In genomic region chr20:63344616-63345327, GRCh38 we compare ENCODE assay signal across 28 cellular contexts. TPM values are rescaled to one million over a fixed set of nuclear protein-coding genes. Genes with fewer than 3 reads are reported as not detected.
DNase-seq lines count a peak whose midpoint lies in the region; ATAC-seq and TF ChIP-seq lines count a peak whose summit lies in the region.
"Had no signal": no experiment of that assay in that cellular context is flagged by ENCODE, and none has a peak within 500 bp of the region (broad histone marks: within the 10 kb centered on the region; RNA-seq: fewer than 3 reads in every experiment).

No MANE protein-coding gene starts in this region.

- H3K27ac ChIP-seq in BLaER1 treated with 17β-estradiol and CSF1 and Interleukin-3, amounts not matched to agents 10 nM and 100 nM = no peak overlapping the region
- H3K27ac ChIP-seq in heart right ventricle (peak overlapping the region in 1 of 10 donors; percentile 16), psoas muscle (no peak overlapping the region)
- H3K27ac ChIP-seq: pancreas, right lobe of liver had no signal

- no peaks in the 10 kb centered on the region for H3K9me3 ChIP-seq in BLaER1 treated with 17β-estradiol and CSF1 and Interleukin-3, amounts not matched to agents 10 nM and 100 nM (replicated peaks in 1 of 11)
- H3K9me3 ChIP-seq in heart right ventricle (peaks cover 0 to 8% (median 0%) of the 10 kb centered on the region in 11 donors), psoas muscle (no peaks in the 10 kb centered on the region)
- H3K9me3 ChIP-seq: pancreas, right lobe of liver had no signal

- intact Hi-C loops in heart right ventricle (cut with DNase I) (no loop called here), psoas muscle (cut with DNase I) (no loop called here)

- H3K36me3 ChIP-seq in BLaER1 treated with 17β-estradiol and CSF1 and Interleukin-3, amounts not matched to agents 10 nM and 100 nM = no peaks in the 10 kb centered on the region
- no peaks in the 10 kb centered on the region for H3K36me3 ChIP-seq in heart right ventricle
- no peaks in the 10 kb centered on the region for H3K36me3 ChIP-seq in psoas muscle (ENCODE audit: insufficient read depth in 1 of 2, low read depth in 1 of 2)
- H3K36me3 ChIP-seq: pancreas, right lobe of liver had no signal

- H3K4me1 ChIP-seq in BLaER1 treated with 17β-estradiol and CSF1 and Interleukin-3, amounts not matched to agents 10 nM and 100 nM = peaks cover 0 to 23% (median 19%) of the 10 kb centered on the region in 10 experiments; a peak in 17 of 20 replicates
- H3K4me1 ChIP-seq in heart right ventricle (peaks cover 11 to 31% (median 18%) of the 10 kb centered on the region in 9 donors), psoas muscle (no peaks in the 10 kb centered on the region)
- H3K4me1 ChIP-seq: pancreas, right lobe of liver had no signal

- TF ChIP-seq CTCF in heart right ventricle (IDR thresholded peaks at IDR 0.05) (no peak), psoas muscle (IDR thresholded peaks at IDR 0.05) (no peak)

- WGBS in heart right ventricle, 2 donors = 51 to 62% methylated on average over 21 of the region's 21 CpGs
- WGBS in psoas muscle, 3 donors = 17 to 35% (median 21%) methylated on average over 19 to 21 of the region's 21 CpGs

- H3K4me2 ChIP-seq in BLaER1 treated with 17β-estradiol and CSF1 and Interleukin-3, amounts not matched to agents 10 nM and 100 nM = peak overlapping the region in 9 of 11 experiments; percentile 33 to 82 (median 67); a peak in 17 of 22 replicates

- no peak overlapping the region; a peak in 1 of 22 replicates for H3K9ac ChIP-seq in BLaER1 treated with 17β-estradiol and CSF1 and Interleukin-3, amounts not matched to agents 10 nM and 100 nM

- ATAC-seq in heart right ventricle (peak; percentile 69 to 89 (median 84)), psoas muscle (peak in 3 of 4 donors; percentile 40 to 47 (median 46)), HG02571 (IDR thresholded peaks at IDR 0.05; ENCODE audit: unreplicated experiment) (no peak), GM18858 (IDR thresholded peaks at IDR 0.05; ENCODE audit: unreplicated experiment) (no peak)
- ATAC-seq: HCT116, natural killer cell had no signal

- peaks cover 0 to 18% (median 0%) of the 10 kb centered on the region in 11 experiments; a peak in 4 of 22 replicates for H4K20me1 ChIP-seq in BLaER1 treated with 17β-estradiol and CSF1 and Interleukin-3, amounts not matched to agents 10 nM and 100 nM

- DNase-seq in dedifferentiated amniotic fluid mesenchymal stem cell (ENCODE audit: extremely low spot score) (peak; percentile 35), heart right ventricle (peak; percentile 60 to 68), psoas muscle (peak in 1 of 2 donors; percentile 54), NCI-H2196 treated with DMSO at 0.1 percent for 48 hours (lab: John Stamatoyannopoulos, UW; ENCODE audit: unreplicated experiment) (no peak), NCI-H1105 (lab: John Stamatoyannopoulos, UW) (no peak)
- DNase-seq: activated B cell treated with CpG ODN at 0.5 μM for 24 hours; activated CD4-positive, alpha-beta memory T cell treated with anti-CD3 and anti-CD28 coated beads for 36 hours; amniotic stem cell; CD4-positive, CD25-positive, alpha-beta regulatory T cell; KBM-7; mesendoderm; natural killer cell; NCI-H1694; NCI-H2171; NCI-H526 treated with DMSO at 0.1 percent for 48 hours; RPMI8226; T-helper 9 cell had no signal

- no peak overlapping the region for H3K4me3 ChIP-seq in BLaER1 treated with 17β-estradiol and CSF1 and Interleukin-3, amounts not matched to agents 10 nM and 100 nM
- H3K4me3 ChIP-seq in heart right ventricle (no peak overlapping the region), psoas muscle (no peak overlapping the region)
- H3K4me3 ChIP-seq: pancreas, right lobe of liver had no signal

- peaks cover 0 to 18% (median 0%) of the 10 kb centered on the region in 11 experiments; a peak in 7 of 22 replicates for H3K27me3 ChIP-seq in BLaER1 treated with 17β-estradiol and CSF1 and Interleukin-3, amounts not matched to agents 10 nM and 100 nM
- peaks cover 0 to 41% (median 22%) of the 10 kb centered on the region in 7 donors for H3K27me3 ChIP-seq in heart right ventricle
- peaks cover 0 to 79% (median 24%) of the 10 kb centered on the region in 3 donors for H3K27me3 ChIP-seq in psoas muscle (ENCODE audit: insufficient read depth in 3 of 3, low read length in 2 of 3)
- H3K27me3 ChIP-seq: right lobe of liver had no signal

RNA-seq across cellular contexts. Expression of gene CHRNA4, which starts 16.4 kb away (rescaled TPM):
- 1 to 10 TPM in 4 of 10 donors, under 1 TPM in 2, not detected in 4; 0.38 to 1.5 (median 1.1) TPM for total RNA-seq in heart right ventricle
- polyA plus RNA-seq in heart right ventricle = under 1 TPM; 0.06 to 0.22 TPM
- total RNA-seq in psoas muscle = under 1 TPM in 2 of 4 donors, not detected in 2; 0.24 to 0.41 TPM
- polyA plus RNA-seq in psoas muscle = under 1 TPM in 1 of 3 donors, not detected in 2; 0.01 TPM
- total RNA-seq: activated B cell treated with CpG ODN at 0.5 μM for 24 hours; activated CD4-positive, alpha-beta memory T cell treated with anti-CD3 and anti-CD28 coated beads for 36 hours; CD4-positive, CD25-positive, alpha-beta regulatory T cell; endothelial cell of umbilical vein; glomerular endothelial cell; HT-29; natural killer cell had no signal
- polyA plus RNA-seq: CD4-positive, CD25-positive, alpha-beta regulatory T cell; endothelial cell of umbilical vein; urinary bladder had no signal

RNA-seq across cellular contexts. Expression of gene COL20A1, which starts 51.8 kb away (rescaled TPM):
- total RNA-seq in heart right ventricle (under 1 TPM in 2 of 10 donors, not detected in 8; 0.26 to 0.30 TPM), psoas muscle (not detected)
- polyA plus RNA-seq in heart right ventricle (not detected), psoas muscle (under 1 TPM in 2 of 3 donors, not detected in 1; 0.08 to 0.09 TPM)
- total RNA-seq: activated B cell treated with CpG ODN at 0.5 μM for 24 hours; activated CD4-positive, alpha-beta memory T cell treated with anti-CD3 and anti-CD28 coated beads for 36 hours; dermis microvascular lymphatic vessel endothelial cell; endothelial cell of umbilical vein; glomerular endothelial cell; pancreas; right lobe of liver had no signal
- polyA plus RNA-seq: CD4-positive, CD25-positive, alpha-beta regulatory T cell; endothelial cell of umbilical vein; urinary bladder had no signal

Comparison
In these comparisons a context has a peak if more than half of its experiments do, and no peak if none do; other contexts are left out.
1. DNase-seq: peak in dedifferentiated amniotic fluid mesenchymal stem cell (single experiment) and heart right ventricle (2 of 2); none in NCI-H2196 treated with DMSO at 0.1 percent for 48 hours (single experiment) and NCI-H1105 (single experiment).
2. ATAC-seq: peak in heart right ventricle (8 of 8) and psoas muscle (3 of 4); none in HG02571 (single experiment) and GM18858 (single experiment).